ENCODE assay signal across 7 cellular contexts in genomic region chr2:32552483-32552882, GRCh38.
DNase-seq lines count a peak whose midpoint lies in the region; ATAC-seq, FAIRE-seq and TF ChIP-seq lines count a peak whose summit lies in the region.
"Not testable (repeated sequence)": the region's sequence is repeated elsewhere in the genome, so short reads cannot be mapped to it uniquely, and the experiment has no call there.

No MANE protein-coding gene starts in this region.

- not testable (repeated sequence) for DNase-seq in IMR-90; K562 (ENCODE audit: extremely low read depth in 1 of 4, low spot score in 3 of 4); left lobe of liver (ENCODE audit: low spot score); mesenchymal stem cell; urothelium cell line (ENCODE audit: low spot score)
- DNase-seq in epithelial cell of proximal tubule (ENCODE audit: low read depth): peak; percentile 13

- H4K8ac ChIP-seq in IMR-90 (ENCODE audit: low read depth in 2 of 2, low read length in 2 of 2); mesenchymal stem cell (ENCODE audit: low read length): not testable (repeated sequence)

- H3K4me1 ChIP-seq in IMR-90 (ENCODE audit: control insufficient read depth, insufficient read depth, low read length); K562 (replicated peaks in 1 of 2; ENCODE audit: control insufficient read depth in 2 of 2, insufficient read depth in 2 of 2, low read length in 2 of 2); mesenchymal stem cell (ENCODE audit: control insufficient read depth, insufficient read depth, low read depth, low read length): not testable (repeated sequence)

- intact Hi-C loops in IMR-90 (cut with micrococcal nuclease): loop anchor here (5.0 kb wide), 1 partner anchor 1030 kb away; no protein-coding TSS in a partner anchor
- intact Hi-C loops in K562 (cut with micrococcal nuclease): loop anchor here (5.0 to 10.0 kb wide), 3 partner anchors 80 to 1032 kb away; no protein-coding TSS in a partner anchor

- POLR2A ChIA-PET in IMR-90 (lab: Charles Lee; ENCODE audit: unreplicated experiment); K562 (lab: Yijun Ruan, JAX): not testable (repeated sequence)

- CTCF ChIA-PET in IMR-90 (lab: Yijun Ruan, JAX): not testable (repeated sequence)
- CTCF ChIA-PET in K562 (lab: Yijun Ruan, JAX; ENCODE audit: low intra/inter-chr PET ratio): interaction anchor here (1.3 kb wide), 1 partner anchor 827 kb away, joined by 3 read pairs; no protein-coding TSS in a partner anchor

- not testable (repeated sequence) for H3K4me3 ChIP-seq in IMR-90 (ENCODE audit: insufficient read depth, low read depth, low read length); K562; epithelial cell of proximal tubule (ENCODE audit: low read depth, low read length); mesenchymal stem cell (ENCODE audit: insufficient read depth in 1 of 2, low read depth in 1 of 2, low read length in 2 of 2)

- not testable (repeated sequence) for H3K18ac ChIP-seq in IMR-90 (ENCODE audit: low read depth, low read length); mesenchymal stem cell (ENCODE audit: low read depth in 1 of 2, low read length in 2 of 2)

- not testable (repeated sequence) for H3K79me2 ChIP-seq in K562 (ENCODE audit: control insufficient read depth, insufficient read depth, low read length)

- peak; percentile 44 for FAIRE-seq in G401.6 (lab: Jason Lieb, UNC)
- not testable (repeated sequence) for FAIRE-seq in K562 (lab: Jason Lieb, UNC)
- peak; percentile 40 for FAIRE-seq in urothelium cell line (lab: Jason Lieb, UNC)

- H2BK12ac ChIP-seq in mesenchymal stem cell (ENCODE audit: low read length in 2 of 2): not testable (repeated sequence)

- not testable (repeated sequence) for H3K9me1 ChIP-seq in IMR-90 (ENCODE audit: insufficient read depth, low read length); K562 (ENCODE audit: control insufficient read depth, insufficient read depth, low read length)

- no CpG with 5 or more reads among the region's 3 CpGs for WGBS in IMR-90 (ENCODE audit: extremely low coverage in 2 of 2, insufficient read length in 1 of 2), 2 experiments
- WGBS in K562 (ENCODE audit: insufficient coverage, low coverage, missing lambda C conversion rate): 94% methylated on average over 3 of the region's 3 CpGs
- no CpG with 5 or more reads among the region's 3 CpGs for WGBS in mesenchymal stem cell

- H3K4me2 ChIP-seq in IMR-90 (ENCODE audit: low read depth, low read length); K562 (ENCODE audit: insufficient read depth, low read length); mesenchymal stem cell (ENCODE audit: low read length, poor library complexity, severe bottlenecking): not testable (repeated sequence)

- H3K9ac ChIP-seq in IMR-90 (ENCODE audit: low read depth, low read length); K562 (ENCODE audit: insufficient read depth in 1 of 2, low read depth in 2 of 2, low read length in 2 of 2): not testable (repeated sequence)
- H3K9ac ChIP-seq in mesenchymal stem cell (ENCODE audit: low read length): peak overlapping the region; percentile 38

- not testable (repeated sequence) for TF ChIP-seq RAD21 in IMR-90 (IDR thresholded peaks at IDR 0.05; ENCODE audit: low read length); K562 (CRISPR knock-in tag; conservative IDR thresholded peaks at IDR 0.05 in 1 of 2, IDR thresholded peaks at IDR 0.05 in 1 of 2)

- H4K5ac ChIP-seq in IMR-90 (ENCODE audit: low read depth, low read length): not testable (repeated sequence)

- not testable (repeated sequence) for H3K9me3 ChIP-seq in IMR-90 (ENCODE audit: control insufficient read depth, insufficient read depth, low read length); K562 (replicated peaks; ENCODE audit: control insufficient read depth, insufficient read depth, low read depth, low read length); mesenchymal stem cell (ENCODE audit: control insufficient read depth, low read length)

- H3K14ac ChIP-seq in IMR-90 (replicated peaks; ENCODE audit: low read depth, low read length); mesenchymal stem cell (ENCODE audit: low read length in 2 of 2): not testable (repeated sequence)

- H2BK120ac ChIP-seq in IMR-90 (ENCODE audit: low read depth, low read length); mesenchymal stem cell (ENCODE audit: low read depth, low read length): not testable (repeated sequence)

- TF ChIP-seq POLR2A in IMR-90 (IDR thresholded peaks at IDR 0.05; ENCODE audit: low read depth, low read length); K562 (conservative IDR thresholded peaks at IDR 0.05): not testable (repeated sequence)

- not testable (repeated sequence) for H2BK5ac ChIP-seq in IMR-90 (ENCODE audit: low read depth, low read length, poor library complexity, severe bottlenecking); mesenchymal stem cell (ENCODE audit: low read depth, low read length, poor library complexity, severe bottlenecking)

- H4K20me1 ChIP-seq in IMR-90 (ENCODE audit: insufficient read depth, low read length); K562 (replicated peaks; ENCODE audit: control insufficient read depth, insufficient read depth, low read length): not testable (repeated sequence)

- not testable (repeated sequence) for ATAC-seq in IMR-90 (ENCODE audit: low read depth); K562
- peak; percentile 55 for ATAC-seq in left lobe of liver

- H3K56ac ChIP-seq in IMR-90 (ENCODE audit: extremely low read depth, insufficient read depth, low read length): not testable (repeated sequence)

- not testable (repeated sequence) for H2AK5ac ChIP-seq in IMR-90 (ENCODE audit: low read depth, low read length); mesenchymal stem cell (ENCODE audit: low read length, severe bottlenecking)

- TSS peak; percentile 5 for BruUV-seq in IMR-90 (replicated peaks; lab: Mats Ljungman, UMichigan)
- BruUV-seq in K562 (replicated peaks; lab: Mats Ljungman, UMichigan): not testable (repeated sequence)

- in situ Hi-C loops in IMR-90 (cut with MboI; ENCODE audit: low sequenced_read_pairs): not testable (repeated sequence)
- in situ Hi-C loops in K562 (cut with MboI): loop anchor here (10.0 kb wide), 1 partner anchor 822 kb away; no protein-coding TSS in a partner anchor

- not testable (repeated sequence) for TF ChIP-seq EP300 in K562 (IDR thresholded peaks at IDR 0.05; ENCODE audit: low read length)

- H2BK15ac ChIP-seq in IMR-90 (ENCODE audit: low read depth, low read length); mesenchymal stem cell (ENCODE audit: low read depth, poor library complexity, severe bottlenecking): not testable (repeated sequence)

- H3K4ac ChIP-seq in IMR-90 (ENCODE audit: low read depth, low read length); mesenchymal stem cell (ENCODE audit: low read depth in 1 of 2, low read length in 2 of 2): not testable (repeated sequence)

- not testable (repeated sequence) for H4K91ac ChIP-seq in IMR-90 (ENCODE audit: insufficient read depth, low read depth, low read length); mesenchymal stem cell (ENCODE audit: low read length)

- H3K27me3 ChIP-seq in IMR-90 (ENCODE audit: control insufficient read depth, insufficient read depth, low read length); K562 (ENCODE audit: control insufficient read depth in 2 of 2, insufficient read depth in 2 of 2, low read length in 2 of 2); mesenchymal stem cell (ENCODE audit: control insufficient read depth in 1 of 2, insufficient read depth in 1 of 2, low read length in 2 of 2): not testable (repeated sequence)

- not testable (repeated sequence) for H2AFZ ChIP-seq in IMR-90 (replicated peaks; ENCODE audit: low read length, poor library complexity); K562 (ENCODE audit: low read depth, low read length); mesenchymal stem cell (ENCODE audit: low read depth, low read length)

- not testable (repeated sequence) for TF ChIP-seq CTCF in IMR-90 (conservative IDR thresholded peaks at IDR 0.05; ENCODE audit: low read depth, low read length); K562 (IDR thresholded peaks at IDR 0.05 in 2 of 3, conservative IDR thresholded peaks at IDR 0.05 in 1 of 3; ENCODE audit: insufficient read depth in 2 of 3, low read depth in 1 of 3, low read length in 3 of 3); epithelial cell of proximal tubule (conservative IDR thresholded peaks at IDR 0.05; ENCODE audit: low read depth, low read length)

- H3K27ac ChIP-seq in IMR-90 (ENCODE audit: insufficient read depth, low read length); K562 (ENCODE audit: extremely low read depth, low read depth, low read length); mesenchymal stem cell (ENCODE audit: low read length, poor library complexity, severe bottlenecking): not testable (repeated sequence)

- dilution Hi-C loops in IMR-90 (cut with HindIII; ENCODE audit: low sequenced_read_pairs, unreplicated experiment): not testable (repeated sequence)

- H3K23ac ChIP-seq in IMR-90 (ENCODE audit: low read depth, low read length); mesenchymal stem cell (ENCODE audit: low read length in 2 of 2): not testable (repeated sequence)

- H3K36me3 ChIP-seq in IMR-90 (ENCODE audit: control insufficient read depth, insufficient read depth, low read length): peaks cover 16% of the 10 kb centered on the region
- H3K36me3 ChIP-seq in K562 (ENCODE audit: control insufficient read depth, insufficient read depth, low read length): peaks cover 51% of the 10 kb centered on the region; the same call in 2 of the 3 replicates
- H3K36me3 ChIP-seq in mesenchymal stem cell (ENCODE audit: control insufficient read depth in 1 of 2, insufficient read depth in 2 of 2, low read depth in 1 of 2, low read length in 2 of 2): peaks cover 9 to 35% of the 10 kb centered on the region in 2 experiments

- H2BK20ac ChIP-seq in IMR-90 (ENCODE audit: low read depth, low read length): not testable (repeated sequence)

- H2AK9ac ChIP-seq in IMR-90 (replicated peaks; ENCODE audit: low read depth, low read length, poor library complexity): not testable (repeated sequence)

- H3K79me1 ChIP-seq in IMR-90 (ENCODE audit: low read depth in 1 of 2, low read length in 2 of 2): peaks cover 0 to 10% of the 10 kb centered on the region in 2 experiments; a peak in 2 of 4 replicates
- H3K79me1 ChIP-seq in mesenchymal stem cell (replicated peaks; ENCODE audit: low read length, poor library complexity, severe bottlenecking): not testable (repeated sequence)
